In genomic region chr11:37199082-37199481, GRCh38 we compare ENCODE assay signal across 27 cellular contexts.
"Had no signal": no experiment of that assay in that cellular context is flagged by ENCODE, and none has a peak within 500 bp of the region (broad histone marks: within the 10 kb centered on the region; RNA-seq: fewer than 3 reads in every experiment).

No MANE protein-coding gene starts in this region.

- ATAC-seq: heart right ventricle; left cardiac atrium; left lung; lower lobe of right lung; natural killer cell; psoas muscle; right lobe of liver; stimulated activated memory B cell treated with anti-CD40 and anti-IgM and Interleukin-4, amounts not matched to agents 10 μg/mL and 1 μg/mL and 100 μg/mL, for 72 hours; stimulated activated naive CD8-positive, alpha-beta T cell treated with anti-CD3 and anti-CD28 coated beads, Interleukin-15, amount 100 ng/mL, for 72 hours had no signal

- H3K79me2 ChIP-seq: hepatocyte had no signal

- H3K36me3 ChIP-seq: heart right ventricle, left lung, lower lobe of right lung, ovary, right lobe of liver, tibial nerve, upper lobe of left lung, vagina had no signal

- H3K9me3 ChIP-seq: lower lobe of right lung, ovary, psoas muscle, right lobe of liver, tibial nerve, upper lobe of left lung, vagina had no signal

- H2AFZ ChIP-seq: hepatocyte had no signal

- H3K27me3 ChIP-seq: heart right ventricle, hepatocyte, left lung, ovary, right lobe of liver, tibial nerve, upper lobe of left lung, vagina had no signal

- FAIRE-seq: keratinocyte had no signal

- DNase-seq: heart right ventricle; kidney glomerular epithelial cell; left cardiac atrium; left lung; lower lobe of right lung; mammary epithelial cell; mesenchymal stem cell; naive B cell; natural killer cell; ovary; posterior cingulate gyrus; psoas muscle; right lobe of liver; stimulated activated CD4-positive, alpha-beta T cell treated with anti-CD3 and anti-CD28 coated beads, Interleukin-1b, Interleukin-23, amount 100 ng/mL, for 48 hours; stimulated activated CD4-positive, alpha-beta T cell treated with anti-CD3 and anti-CD28 coated beads, Interleukin-2, amount 100 ng/mL, for 48 hours; stimulated activated CD4-positive, alpha-beta T cell treated with anti-CD3 and anti-CD28 coated beads, Interleukin-4, amount 100 ng/mL, for 4 hours; stimulated activated CD8-positive, alpha-beta memory T cell treated with anti-CD3 and anti-CD28 coated beads, Interleukin-4, amount 100 ng/mL, for 48 hours; stimulated activated naive CD4-positive, alpha-beta T cell treated with Interleukin-2 at 50 U/mL for 16 hours; stimulated activated naive CD8-positive, alpha-beta T cell treated with anti-CD3 and anti-CD28 coated beads, Interleukin-15, amount 100 ng/mL, for 72 hours; substantia nigra; upper lobe of left lung had no signal

- H3K4me3 ChIP-seq: heart right ventricle, hepatocyte, left lung, lower lobe of right lung, ovary, psoas muscle, right lobe of liver, smooth muscle cell, tibial nerve, upper lobe of left lung, vagina had no signal

- H3K4me1 ChIP-seq: heart right ventricle, left lung, lower lobe of right lung, psoas muscle, right lobe of liver, tibial nerve, upper lobe of left lung, vagina had no signal

- H3K27ac ChIP-seq: heart right ventricle, hepatocyte, left lung, lower lobe of right lung, ovary, psoas muscle, right lobe of liver, tibial nerve, upper lobe of left lung, vagina had no signal

- H3K4me2 ChIP-seq: hepatocyte, smooth muscle cell had no signal
